ENCODE assay signal across 24 cellular contexts in genomic region chr15:25055356-25056068, GRCh38.
DNase-seq lines count a peak whose midpoint lies in the region.
"Had no signal": no experiment of that assay in that cellular context is flagged by ENCODE, and none has a peak within 500 bp of the region (broad histone marks: within the 10 kb centered on the region; RNA-seq: fewer than 3 reads in every experiment).

No MANE protein-coding gene starts in this region.

- no peaks in the 10 kb centered on the region for H3K4me1 ChIP-seq in muscle layer of colon (ENCODE audit: insufficient read depth, low read length)
- no peaks in the 10 kb centered on the region for H3K4me1 ChIP-seq in subcutaneous abdominal adipose tissue (ENCODE audit: control insufficient read depth in 5 of 5, insufficient read depth in 5 of 5, low read length in 5 of 5)
- H3K4me1 ChIP-seq: body of pancreas, SJSA1, suprapubic skin had no signal

- no peak overlapping the region for H3K27ac Mint-ChIP-seq in activated T-helper 1 cell treated with anti-CD3 and anti-CD28 coated beads, Interleukin-12 subunit alpha, Interleukin-12 subunit beta, Interleukin-2, Interleukin-4 antibody, amounts not matched to agents 30 ng/mL and 10 ng/mL and 1 ng/mL, durations not matched to agents 14 hours and 24 hours and 36 hours
- H3K27ac Mint-ChIP-seq: activated naive CD8-positive, alpha-beta T cell treated with anti-CD3 and anti-CD28 coated beads for 36 hours; T-helper 1 cell treated with Interleukin-12 subunit alpha and Interleukin-12 subunit beta and Interleukin-4 antibody, amounts not matched to agents 30 μg/mL and 1 μg/mL, for 36 hours had no signal

- H3K36me3 ChIP-seq in muscle layer of colon (ENCODE audit: insufficient read depth, low read length) (peaks cover 82% of the 10 kb centered on the region), subcutaneous abdominal adipose tissue (ENCODE audit: control insufficient read depth in 5 of 5, insufficient read depth in 5 of 5, low read length in 5 of 5) (peaks cover 0 to 100% (median 99%) of the 10 kb centered on the region in 5 donors)
- H3K36me3 ChIP-seq: SJSA1 had no signal

- peak overlapping the region; percentile 16 to 21 for H3K4me3 ChIP-seq in muscle layer of colon (ENCODE audit: low read depth in 1 of 2, low read length in 2 of 2)
- H3K4me3 ChIP-seq in subcutaneous abdominal adipose tissue (ENCODE audit: low read depth in 1 of 5, low read length in 5 of 5), result peak overlapping the region; percentile 31 to 67 (median 57)
- H3K4me3 ChIP-seq: body of pancreas, hepatocyte, SJSA1, suprapubic skin had no signal

- peaks cover 90% of the 10 kb centered on the region for H3K9me3 Mint-ChIP-seq in activated T-helper 1 cell treated with anti-CD3 and anti-CD28 coated beads, Interleukin-12 subunit alpha, Interleukin-12 subunit beta, Interleukin-2, Interleukin-4 antibody, amounts not matched to agents 30 ng/mL and 10 ng/mL and 1 ng/mL, durations not matched to agents 14 hours and 24 hours and 36 hours

- H3K9ac ChIP-seq in muscle layer of colon (ENCODE audit: low read length) (no peak overlapping the region), subcutaneous abdominal adipose tissue (ENCODE audit: low read length in 5 of 5) (no peak overlapping the region)

- peaks cover 57% of the 10 kb centered on the region for H3K36me3 Mint-ChIP-seq in activated T-helper 1 cell treated with anti-CD3 and anti-CD28 coated beads, Interleukin-12 subunit alpha, Interleukin-12 subunit beta, Interleukin-2, Interleukin-4 antibody, amounts not matched to agents 30 ng/mL and 10 ng/mL and 1 ng/mL, durations not matched to agents 14 hours and 24 hours and 36 hours (ENCODE audit: low read depth)

- intact Hi-C loops in activated T-helper 1 cell treated with anti-CD3 and anti-CD28 coated beads, Interleukin-12 subunit alpha, Interleukin-12 subunit beta, Interleukin-2, Interleukin-4 antibody, amounts not matched to agents 30 ng/mL and 10 ng/mL and 1 ng/mL, durations not matched to agents 14 hours and 24 hours and 36 hours (cut with micrococcal nuclease), result no loop called here

- DNase-seq in GM03348 (ENCODE audit: low spot score), result peak; percentile 3
- DNase-seq in ecto neural progenitor cell (ENCODE audit: low spot score), result peak; percentile 16
- no peak for DNase-seq in NCI-H524 treated with DMSO at 0.1 percent for 48 hours (lab: John Stamatoyannopoulos, UW)
- no peak for DNase-seq in activated T-helper 1 cell treated with anti-CD3 and anti-CD28 coated beads, Interleukin-12 subunit alpha, Interleukin-12 subunit beta, Interleukin-2, Interleukin-4 antibody, amounts not matched to agents 30 ng/mL and 10 ng/mL and 1 ng/mL, durations not matched to agents 14 hours and 24 hours and 36 hours (ENCODE audit: low spot score)
- DNase-seq in NCI-H2107 treated with DMSO at 0.1 percent for 48 hours (lab: John Stamatoyannopoulos, UW; ENCODE audit: unreplicated experiment), result no peak
- DNase-seq: activated CD4-positive, alpha-beta T cell treated with anti-CD3 and anti-CD28 coated beads, Interleukin-2, amount 50 U/mL, for 4 hours; activated naive CD8-positive, alpha-beta T cell treated with anti-CD3 and anti-CD28 coated beads for 36 hours; activated T-cell treated with anti-CD3 and anti-CD28 coated beads, Interleukin-2, amount 50 U/mL, for 4 hours; Calu3; cortex of kidney; EL; foreskin fibroblast; NCI-H1105; NCI-H2171 treated with DMSO at 0.1 percent for 48 hours; NCI-H774; stimulated activated CD4-positive, alpha-beta T cell treated with anti-CD3 and anti-CD28 coated beads, Interleukin-12 subunit alpha, Interleukin-12 subunit beta, amount 100 ng/mL, for 4 hours; stimulated activated CD8-positive, alpha-beta memory T cell treated with anti-CD3 and anti-CD28 coated beads, Interleukin-4, amount 100 ng/mL, for 48 hours had no signal

- H3K4me1 Mint-ChIP-seq in activated T-helper 1 cell treated with anti-CD3 and anti-CD28 coated beads, Interleukin-12 subunit alpha, Interleukin-12 subunit beta, Interleukin-2, Interleukin-4 antibody, amounts not matched to agents 30 ng/mL and 10 ng/mL and 1 ng/mL, durations not matched to agents 14 hours and 24 hours and 36 hours (ENCODE audit: low read depth), result no peaks in the 10 kb centered on the region
- H3K4me1 Mint-ChIP-seq: activated naive CD8-positive, alpha-beta T cell treated with anti-CD3 and anti-CD28 coated beads for 36 hours had no signal

- H3K9me3 ChIP-seq in muscle layer of colon (ENCODE audit: low read length), result peaks cover 98% of the 10 kb centered on the region
- peaks cover 99 to 100% (median 100%) of the 10 kb centered on the region in 5 donors for H3K9me3 ChIP-seq in subcutaneous abdominal adipose tissue (ENCODE audit: control insufficient read depth in 5 of 5, low read length in 5 of 5)

- no peak overlapping the region for H3K4me3 Mint-ChIP-seq in activated T-helper 1 cell treated with anti-CD3 and anti-CD28 coated beads, Interleukin-12 subunit alpha, Interleukin-12 subunit beta, Interleukin-2, Interleukin-4 antibody, amounts not matched to agents 30 ng/mL and 10 ng/mL and 1 ng/mL, durations not matched to agents 14 hours and 24 hours and 36 hours
- H3K4me3 Mint-ChIP-seq: activated naive CD8-positive, alpha-beta T cell treated with anti-CD3 and anti-CD28 coated beads for 36 hours; activated T-cell treated with anti-CD3 and anti-CD28 coated beads, Interleukin-2, amount 50 U/mL, for 4 hours; T-helper 1 cell treated with Interleukin-12 subunit alpha and Interleukin-12 subunit beta and Interleukin-4 antibody, amounts not matched to agents 30 μg/mL and 1 μg/mL, for 36 hours had no signal

- H3K27ac ChIP-seq in muscle layer of colon (ENCODE audit: low read depth, low read length) (no peak overlapping the region), subcutaneous abdominal adipose tissue (ENCODE audit: low read depth, low read length) (no peak overlapping the region)
- H3K27ac ChIP-seq: body of pancreas, hepatocyte, SJSA1, suprapubic skin had no signal

- H3K27me3 ChIP-seq in muscle layer of colon (ENCODE audit: control insufficient read depth in 1 of 2, insufficient read depth in 2 of 2, low read length in 2 of 2), result no peaks in the 10 kb centered on the region
- H3K27me3 ChIP-seq in subcutaneous abdominal adipose tissue (ENCODE audit: control insufficient read depth in 5 of 5, insufficient read depth in 4 of 5, low read length in 5 of 5), result no peaks in the 10 kb centered on the region
- H3K27me3 ChIP-seq: body of pancreas, hepatocyte, SJSA1, suprapubic skin had no signal

- no peaks in the 10 kb centered on the region for H3K27me3 Mint-ChIP-seq in activated T-helper 1 cell treated with anti-CD3 and anti-CD28 coated beads, Interleukin-12 subunit alpha, Interleukin-12 subunit beta, Interleukin-2, Interleukin-4 antibody, amounts not matched to agents 30 ng/mL and 10 ng/mL and 1 ng/mL, durations not matched to agents 14 hours and 24 hours and 36 hours (ENCODE audit: insufficient read depth)
- H3K27me3 Mint-ChIP-seq: activated naive CD8-positive, alpha-beta T cell treated with anti-CD3 and anti-CD28 coated beads for 36 hours had no signal

Comparison
In these comparisons a context has a peak if more than half of its experiments do, and no peak if none do; other contexts are left out.
1. DNase-seq: peak in GM03348 (single experiment) and ecto neural progenitor cell (single experiment); none in NCI-H524 treated with DMSO at 0.1 percent for 48 hours (single experiment), activated T-helper 1 cell treated with anti-CD3 and anti-CD28 coated beads, Interleukin-12 subunit alpha, Interleukin-12 subunit beta, Interleukin-2, Interleukin-4 antibody, amounts not matched to agents 30 ng/mL and 10 ng/mL and 1 ng/mL, durations not matched to agents 14 hours and 24 hours and 36 hours (single experiment) and NCI-H2107 treated with DMSO at 0.1 percent for 48 hours (single experiment).